In genomic region chr6:42269974-42270510, GRCh38 we compare ENCODE assay signal across 12 cellular contexts. TPM values are rescaled to one million over a fixed set of nuclear protein-coding genes. Genes with fewer than 3 reads are reported as not detected.
DNase-seq lines count a peak whose midpoint lies in the region; ATAC-seq and TF ChIP-seq lines count a peak whose summit lies in the region.
"Had no signal": no experiment of that assay in that cellular context is flagged by ENCODE, and none has a peak within 500 bp of the region (broad histone marks: within the 10 kb centered on the region; RNA-seq: fewer than 3 reads in every experiment).

No MANE protein-coding gene starts in this region.

- no peak overlapping the region for H3K9ac ChIP-seq in Karpas-422 (ENCODE audit: low read length)
- H3K9ac ChIP-seq: parathyroid adenoma had no signal

- peaks cover 18% of the 10 kb centered on the region for H3K79me2 ChIP-seq in Karpas-422 (ENCODE audit: low read length)
- H3K79me2 ChIP-seq: parathyroid adenoma had no signal

- no peak overlapping the region for H3K4me2 ChIP-seq in Karpas-422 (ENCODE audit: low read depth, low read length, poor library complexity, severe bottlenecking)

- H3K27ac ChIP-seq in Karpas-422 (ENCODE audit: low read length) (peak overlapping the region; percentile 46; the same call in 1 of the 2 replicates), WERI-Rb-1 (no peak overlapping the region)
- H3K27ac ChIP-seq: cardiac muscle cell, parathyroid adenoma, tibial nerve had no signal

- H4K20me1 ChIP-seq in Karpas-422 (ENCODE audit: insufficient read depth, low read depth, low read length), result no peaks in the 10 kb centered on the region

- DNase-seq in Karpas-422 (no peak), RKO (ENCODE audit: low spot score) (no peak), HEK293T (ENCODE audit: extremely low spot score) (no peak), A172 (ENCODE audit: low spot score) (no peak), WERI-Rb-1 (no peak)
- DNase-seq: activated CD8-positive, alpha-beta memory T cell treated with anti-CD3 and anti-CD28 coated beads, Interleukin-2, amount 50 U/mL, for 4 hours had no signal

- CTCF ChIA-PET in HEK293T (lab: Yijun Ruan, JAX), result no interaction called here

- POLR2A ChIA-PET in HEK293T (lab: Yijun Ruan, JAX), result no interaction called here

- no peaks in the 10 kb centered on the region for H3K27me3 ChIP-seq in Karpas-422 (ENCODE audit: low read length)
- no peaks in the 10 kb centered on the region for H3K27me3 ChIP-seq in WERI-Rb-1 (ENCODE audit: insufficient read depth, low read depth, severe bottlenecking)
- H3K27me3 ChIP-seq: cardiac muscle cell, tibial nerve had no signal

- H3K9me3 ChIP-seq in Karpas-422 (ENCODE audit: low read length), result no peaks in the 10 kb centered on the region
- no peaks in the 10 kb centered on the region for H3K9me3 ChIP-seq in WERI-Rb-1 (ENCODE audit: severe bottlenecking)
- H3K9me3 ChIP-seq: tibial nerve had no signal

- H3K9me2 ChIP-seq in Karpas-422 (replicated peaks; ENCODE audit: insufficient read depth, low read length), result no peaks in the 10 kb centered on the region

- no peak overlapping the region for H2AFZ ChIP-seq in Karpas-422 (ENCODE audit: low read length)
- H2AFZ ChIP-seq: parathyroid adenoma had no signal

- H3K4me1 ChIP-seq in Karpas-422 (ENCODE audit: low read length), result peaks cover 19% of the 10 kb centered on the region
- H3K4me1 ChIP-seq: parathyroid adenoma had no signal

- ATAC-seq in GM18505 (IDR thresholded peaks at IDR 0.05; ENCODE audit: unreplicated experiment) (peak; percentile 35), GM19468 (IDR thresholded peaks at IDR 0.05; ENCODE audit: extremely low read depth, unreplicated experiment) (peak; percentile 26), HG02973 (IDR thresholded peaks at IDR 0.05; ENCODE audit: unreplicated experiment) (peak; percentile 15)

- H3K36me3 ChIP-seq in Karpas-422 (ENCODE audit: insufficient read depth, low read length) (peaks cover 14% of the 10 kb centered on the region), WERI-Rb-1 (0 out of 2 replicates have a peak, but pooled peaks cover 4% of the 10 kb centered on the region)
- H3K36me3 ChIP-seq: cardiac muscle cell had no signal

- H3K4me3 ChIP-seq in Karpas-422 (ENCODE audit: low read length), result no peak overlapping the region
- no peak overlapping the region for H3K4me3 ChIP-seq in WERI-Rb-1 (ENCODE audit: low read depth, low read length)
- H3K4me3 ChIP-seq: cardiac muscle cell, tibial nerve had no signal

- TF ChIP-seq POLR2A in GM18505 (IDR thresholded peaks at IDR 0.05; ENCODE audit: borderline replicate concordance, extremely low read depth, insufficient read depth, insufficient read length), result no peak

- TF ChIP-seq CTCF in WERI-Rb-1 (IDR thresholded peaks at IDR 0.05; ENCODE audit: low read depth, low read length), result no peak

TF ChIP-seq in HEK293T, 16 proteins besides CTCF, POLR2A, EP300 and RAD21:
- TF ChIP-seq HDGF (IDR thresholded peaks at IDR 0.05; ENCODE audit: borderline replicate concordance) (no peak), FOXA1 (IDR thresholded peaks at IDR 0.05) (no peak), CTBP1 (IDR thresholded peaks at IDR 0.05; ENCODE audit: borderline replicate concordance) (no peak), ELF4 (IDR thresholded peaks at IDR 0.05) (no peak), LEF1 (IDR thresholded peaks at IDR 0.05; ENCODE audit: borderline replicate concordance) (no peak), ARNT (IDR thresholded peaks at IDR 0.05) (no peak), L3MBTL2 (conservative IDR thresholded peaks at IDR 0.05) (no peak), NFRKB (IDR thresholded peaks at IDR 0.05) (no peak), FOXK2 (IDR thresholded peaks at IDR 0.05) (no peak), FOXM1 (IDR thresholded peaks at IDR 0.05; ENCODE audit: borderline replicate concordance) (no peak), TARDBP (IDR thresholded peaks at IDR 0.05) (no peak), ZNF384 (IDR thresholded peaks at IDR 0.05) (no peak), SUZ12 (IDR thresholded peaks at IDR 0.05) (no peak), PKNOX1 (IDR thresholded peaks at IDR 0.05) (no peak), SP1 (IDR thresholded peaks at IDR 0.05) (no peak), BHLHE40 (IDR thresholded peaks at IDR 0.05; ENCODE audit: borderline replicate concordance) (no peak)

RNA-seq across cellular contexts. Expression of gene MRPS10, which starts 52.4 kb away (rescaled TPM):
- total RNA-seq in Karpas-422 (2014; rRNA removed; shearing (Covaris generic); ENCODE audit: low replicate concordance), result 34.7 and 54.2 TPM in 2 replicates
- total RNA-seq in A172 (2014; rRNA removed; shearing (Covaris generic)), result 93.5 and 95.1 TPM in 2 replicates
